In genomic region chr19:33551676-33552075, GRCh38 we compare ENCODE assay signal across 17 cellular contexts. TPM values are rescaled to one million over a fixed set of nuclear protein-coding genes. Genes with fewer than 3 reads are reported as not detected.
DNase-seq lines count a peak whose midpoint lies in the region; ATAC-seq and TF ChIP-seq lines count a peak whose summit lies in the region.
"Had no signal": no experiment of that assay in that cellular context is flagged by ENCODE, and none has a peak within 500 bp of the region (broad histone marks: within the 10 kb centered on the region; RNA-seq: fewer than 3 reads in every experiment).

No MANE protein-coding gene starts in this region.

- H3K27ac Mint-ChIP-seq in chondrocyte (ENCODE audit: unreplicated experiment): no peak overlapping the region
- no peak overlapping the region for H3K27ac Mint-ChIP-seq in WTC11
- H3K27ac Mint-ChIP-seq: CD4-positive, alpha-beta memory T cell had no signal

- intact Hi-C loops in sciatic nerve (cut with DNase I) (no loop called here), aorta (cut with DNase I) (no loop called here), esophagus muscularis mucosa (cut with DNase I) (no loop called here)

- CTCF ChIA-PET in WTC11 (lab: Charles Lee): no interaction called here

- no peaks in the 10 kb centered on the region for H3K4me1 Mint-ChIP-seq in chondrocyte (ENCODE audit: low read depth)
- peaks cover 12% of the 10 kb centered on the region for H3K4me1 Mint-ChIP-seq in WTC11
- H3K4me1 Mint-ChIP-seq: CD4-positive, alpha-beta memory T cell had no signal

- no peak overlapping the region for H3K4me3 Mint-ChIP-seq in chondrocyte (ENCODE audit: unreplicated experiment)
- H3K4me3 Mint-ChIP-seq in WTC11: no peak overlapping the region
- H3K4me3 Mint-ChIP-seq: CD4-positive, alpha-beta memory T cell had no signal

- H3K9me3 Mint-ChIP-seq in chondrocyte (ENCODE audit: low read depth) (no peaks in the 10 kb centered on the region), WTC11 (no peaks in the 10 kb centered on the region)
- H3K9me3 Mint-ChIP-seq: CD4-positive, alpha-beta memory T cell had no signal

- DNase-seq in chondrocyte (ENCODE audit: low spot score) (peak; percentile 49), mesenteric fat pad (ENCODE audit: low spot score) (peak; percentile 53), sciatic nerve (ENCODE audit: low spot score) (peak; percentile 2), aorta (peak; percentile 9 to 62), WTC11 (ENCODE audit: low spot score) (no peak), pons (ENCODE audit: low spot score) (no peak), esophagus muscularis mucosa (ENCODE audit: extremely low spot score) (no peak)
- DNase-seq: C1 segment of cervical spinal cord; Calu3; CD4-positive, alpha-beta memory T cell; COR-L47; DMS53; DMS79 treated with DMSO at 0.1 percent for 48 hours; GF-D8; GM23248; H7; HCEC 1CT had no signal

- no peak for TF ChIP-seq POLR2A in esophagus muscularis mucosa (IDR thresholded peaks at IDR 0.05; ENCODE audit: low read depth)

- H3K36me3 Mint-ChIP-seq in chondrocyte (ENCODE audit: low read depth): no peaks in the 10 kb centered on the region
- H3K36me3 Mint-ChIP-seq in WTC11: no peaks in the 10 kb centered on the region
- H3K36me3 Mint-ChIP-seq: CD4-positive, alpha-beta memory T cell had no signal

- ATAC-seq in sciatic nerve (no peak), aorta (ENCODE audit: low FRiP score) (no peak), WTC11 (no peak)

- H3K27ac ChIP-seq in aorta (ENCODE audit: low read depth in 1 of 2, low read length in 2 of 2) (no peak overlapping the region), esophagus muscularis mucosa (replicated peaks in 1 of 4) (no peak overlapping the region)
- H3K27ac ChIP-seq: GM23248 had no signal

- H3K36me3 ChIP-seq in aorta (ENCODE audit: control insufficient read depth in 1 of 2, insufficient read depth in 2 of 2, low read length in 1 of 2) (no peaks in the 10 kb centered on the region), esophagus muscularis mucosa (no peaks in the 10 kb centered on the region)

- POLR2A ChIA-PET in WTC11 (lab: Charles Lee): no interaction called here

- H3K27me3 Mint-ChIP-seq in chondrocyte (ENCODE audit: low read depth): no peaks in the 10 kb centered on the region
- no peaks in the 10 kb centered on the region; the same call in 1 of the 2 replicates for H3K27me3 Mint-ChIP-seq in WTC11 (ENCODE audit: low read depth)

- no peak for TF ChIP-seq CTCF in chondrocyte (IDR thresholded peaks at IDR 0.05)
- TF ChIP-seq CTCF in WTC11 (IDR thresholded peaks at IDR 0.05): no peak
- TF ChIP-seq CTCF in esophagus muscularis mucosa (IDR thresholded peaks at IDR 0.05): no peak

- H3K4me3 ChIP-seq in aorta (ENCODE audit: low read length in 2 of 2) (no peak overlapping the region), esophagus muscularis mucosa (no peak overlapping the region)
- H3K4me3 ChIP-seq: GM23248 had no signal

- WGBS in aorta, 2 donors: 81 to 83% methylated on average over 6 of the region's 6 CpGs
- WGBS in esophagus muscularis mucosa: 84% methylated on average over 6 of the region's 6 CpGs

- TF ChIP-seq EP300 in esophagus muscularis mucosa (IDR thresholded peaks at IDR 0.05): no peak

- H3K4me1 ChIP-seq in aorta (ENCODE audit: control insufficient read depth in 1 of 2, insufficient read depth in 2 of 2, low read length in 2 of 2): no peaks in the 10 kb centered on the region
- H3K4me1 ChIP-seq in esophagus muscularis mucosa: no peaks in the 10 kb centered on the region

- H3K9me3 ChIP-seq in aorta (ENCODE audit: control insufficient read depth, low read length) (no peaks in the 10 kb centered on the region), esophagus muscularis mucosa (no peaks in the 10 kb centered on the region)

- H3K27me3 ChIP-seq in aorta (ENCODE audit: control insufficient read depth in 1 of 2, insufficient read depth in 2 of 2, low read length in 1 of 2) (no peaks in the 10 kb centered on the region), esophagus muscularis mucosa (peaks cover 0 to 21% (median 0%) of the 10 kb centered on the region in 4 donors)

TF ChIP-seq in WTC11, 78 proteins besides CTCF, POLR2A, EP300 and RAD21:
- no peak for TF ChIP-seq AFF4 (CRISPR knock-in tag; IDR thresholded peaks at IDR 0.05; ENCODE audit: borderline replicate concordance)
- no peak for TF ChIP-seq ZNF219 (CRISPR knock-in tag; IDR thresholded peaks at IDR 0.05; ENCODE audit: borderline replicate concordance)
- TF ChIP-seq HMGA2 (CRISPR knock-in tag; IDR thresholded peaks at IDR 0.05): no peak
- no peak for TF ChIP-seq SMAD3 (CRISPR knock-in tag; IDR thresholded peaks at IDR 0.05; ENCODE audit: borderline replicate concordance)

RNA-seq across cellular contexts. Expression of gene PEPD, which starts 30.1 kb away (rescaled TPM):
- 55.6 to 68.7 TPM (median 62.0 TPM) in 3 replicates for total RNA-seq in chondrocyte
- total RNA-seq in mesenteric fat pad: 97.0 TPM
- total RNA-seq in sciatic nerve: 62.8 TPM
- total RNA-seq in aorta: 10 to 100 TPM; 54.3 to 56.6 TPM
- polyA plus RNA-seq in aorta: 100 to 1,000 TPM in 1 of 2 donors, 10 to 100 TPM in 1; 48.2 to 186 TPM
- total RNA-seq in WTC11 (2021): 76.5 to 83.1 TPM (median 78.6 TPM) in 3 replicates
- 10 to 100 TPM; 59.8 to 90.9 (median 73.0) TPM for total RNA-seq in esophagus muscularis mucosa

Comparison
In these comparisons a context has a peak if more than half of its experiments do, and no peak if none do; other contexts are left out.
1. DNase-seq: peak in chondrocyte (single experiment), mesenteric fat pad (single experiment), sciatic nerve (single experiment) and aorta (2 of 2); none in WTC11 (single experiment), pons (single experiment) and esophagus muscularis mucosa (single experiment).